ENCODE assay signal across 31 cellular contexts in the genomic region with DNA sequence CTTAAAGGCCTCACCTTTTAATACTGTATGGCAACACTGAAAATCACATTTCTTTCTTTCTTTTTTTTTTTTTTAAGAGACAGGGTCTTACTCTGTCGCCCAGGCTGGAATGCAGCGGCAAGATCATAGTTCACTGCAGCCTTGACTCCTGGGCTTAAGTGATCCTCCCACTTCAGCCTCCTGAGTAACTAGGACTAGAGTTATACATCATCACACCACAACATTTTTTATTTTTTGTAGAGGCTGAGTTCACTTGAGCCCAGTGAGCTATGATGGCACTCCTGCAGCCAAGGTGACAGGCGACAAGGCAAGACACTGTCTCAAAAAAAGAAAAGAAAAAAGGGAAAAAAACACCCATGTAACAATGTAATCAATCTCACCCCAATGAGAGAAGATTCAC.
"Had no signal": no experiment of that assay in that cellular context is flagged by ENCODE, and none has a peak within 500 bp of the region (broad histone marks: within the 10 kb centered on the region; RNA-seq: fewer than 3 reads in every experiment).

No MANE protein-coding gene starts in this region.

- ATAC-seq: naive thymus-derived CD8-positive, alpha-beta T cell; natural killer cell treated with Interleukin-12 subunit alpha and Interleukin-12 subunit beta and Interleukin-15 and Interleukin-18, amount 100 ng/mL, for 72 hours; pancreas; sciatic nerve; stimulated activated memory B cell treated with anti-CD40 and anti-IgM and Interleukin-4, amounts not matched to agents 10 μg/mL and 1 μg/mL and 100 μg/mL, for 72 hours; stimulated activated naive CD8-positive, alpha-beta T cell treated with anti-CD3 and anti-CD28 coated beads, Interleukin-15, amount 100 ng/mL, for 72 hours; stimulated activated naive CD8-positive, alpha-beta T cell treated with anti-CD3 and anti-CD28 coated beads, Interleukin-15, Interleukin-2, amounts not matched to agents 100 U/mL and 50 U/mL, for 24 hours; upper lobe of right lung had no signal

- H3K4me3 Mint-ChIP-seq: naive thymus-derived CD8-positive, alpha-beta T cell; natural killer cell treated with Interleukin-12 subunit alpha and Interleukin-12 subunit beta and Interleukin-15 and Interleukin-18, amount 100 ng/mL, for 72 hours; nephron progenitor cell; neural crest cell; stimulated activated memory B cell treated with anti-CD40 and anti-IgM and Interleukin-4, amounts not matched to agents 10 μg/mL and 1 μg/mL and 100 μg/mL, for 72 hours; stimulated activated naive CD8-positive, alpha-beta T cell treated with anti-CD3 and anti-CD28 coated beads, Interleukin-15, amount 100 ng/mL, for 72 hours; type B pancreatic cell had no signal

- H3K4me1 ChIP-seq: right atrium auricular region, upper lobe of right lung, uterus had no signal

- H3K27me3 Mint-ChIP-seq: naive thymus-derived CD8-positive, alpha-beta T cell; natural killer cell treated with Interleukin-12 subunit alpha and Interleukin-12 subunit beta and Interleukin-15 and Interleukin-18, amount 100 ng/mL, for 72 hours; stimulated activated memory B cell treated with anti-CD40 and anti-IgM and Interleukin-4, amounts not matched to agents 10 μg/mL and 1 μg/mL and 100 μg/mL, for 72 hours; stimulated activated naive CD8-positive, alpha-beta T cell treated with anti-CD3 and anti-CD28 coated beads, Interleukin-15, amount 100 ng/mL, for 72 hours; type B pancreatic cell had no signal

- H3K27ac ChIP-seq: neutrophil, pancreas, prostate gland, right atrium auricular region, skin epidermis, spleen, suprapubic skin, testis, tibial artery, transverse colon, upper lobe of right lung, uterus had no signal

- H3K27me3 ChIP-seq: neutrophil, pancreas, right atrium auricular region, spleen, suprapubic skin, testis, tibial artery, transverse colon, upper lobe of right lung, uterus had no signal

- H3K36me3 ChIP-seq: prostate gland, uterus had no signal

- H3K4me3 ChIP-seq: pancreas, prostate gland, right atrium auricular region, skin epidermis, smooth muscle cell, spleen, suprapubic skin, testis, tibial artery, transverse colon, upper lobe of right lung, uterus had no signal

- H3K9me3 Mint-ChIP-seq: naive thymus-derived CD8-positive, alpha-beta T cell; natural killer cell treated with Interleukin-12 subunit alpha and Interleukin-12 subunit beta and Interleukin-15 and Interleukin-18, amount 100 ng/mL, for 72 hours; nephron progenitor cell; neural crest cell; stimulated activated memory B cell treated with anti-CD40 and anti-IgM and Interleukin-4, amounts not matched to agents 10 μg/mL and 1 μg/mL and 100 μg/mL, for 72 hours; stimulated activated naive CD8-positive, alpha-beta T cell treated with anti-CD3 and anti-CD28 coated beads, Interleukin-15, amount 100 ng/mL, for 72 hours; type B pancreatic cell had no signal

- H3K27ac Mint-ChIP-seq: naive thymus-derived CD8-positive, alpha-beta T cell; natural killer cell treated with Interleukin-12 subunit alpha and Interleukin-12 subunit beta and Interleukin-15 and Interleukin-18, amount 100 ng/mL, for 72 hours; nephron progenitor cell; stimulated activated memory B cell treated with anti-CD40 and anti-IgM and Interleukin-4, amounts not matched to agents 10 μg/mL and 1 μg/mL and 100 μg/mL, for 72 hours; type B pancreatic cell had no signal

- DNase-seq: naive thymus-derived CD8-positive, alpha-beta T cell; nephron progenitor cell; nucleus accumbens; pancreas; retina; spleen; stimulated activated CD4-positive, alpha-beta T cell treated with anti-CD3 and anti-CD28 coated beads, Interleukin-12 subunit alpha, Interleukin-12 subunit beta, amount 100 ng/mL, for 4 hours; stimulated activated CD4-positive, alpha-beta T cell treated with anti-CD3 and anti-CD28 coated beads, Interleukin-1b, Interleukin-23, amount 100 ng/mL, for 48 hours; stimulated activated CD4-positive, alpha-beta T cell treated with anti-CD3 and anti-CD28 coated beads, Interleukin-4, amount 100 ng/mL, for 1 hour; stimulated activated CD4-positive, alpha-beta T cell treated with anti-CD3 and anti-CD28 coated beads, Interleukin-4, amount 100 ng/mL, for 4 hours; stimulated activated CD8-positive, alpha-beta memory T cell treated with anti-CD3 and anti-CD28 coated beads, Interleukin-4, amount 100 ng/mL, for 48 hours; stimulated activated naive CD4-positive, alpha-beta T cell; stimulated activated naive CD8-positive, alpha-beta T cell treated with anti-CD3 and anti-CD28 coated beads, Interleukin-15, amount 100 ng/mL, for 72 hours; stimulated activated naive CD8-positive, alpha-beta T cell treated with anti-CD3 and anti-CD28 coated beads, Interleukin-15, Interleukin-2, amounts not matched to agents 100 U/mL and 50 U/mL, for 24 hours; substantia nigra; testis; transverse colon; upper lobe of right lung; uterus had no signal

- H3K4me2 ChIP-seq: smooth muscle cell had no signal

- H3K9me3 ChIP-seq: neutrophil, pancreas, prostate gland, right atrium auricular region, spleen, suprapubic skin, testis, tibial artery, transverse colon, upper lobe of right lung, uterus had no signal
